In genomic region chr11:8025123-8025522, GRCh38 we compare ENCODE assay signal across 31 cellular contexts. TPM values are rescaled to one million over a fixed set of nuclear protein-coding genes. Genes with fewer than 3 reads are reported as not detected.
DNase-seq lines count a peak whose midpoint lies in the region; ATAC-seq and TF ChIP-seq lines count a peak whose summit lies in the region.
"Had no signal": no experiment of that assay in that cellular context is flagged by ENCODE, and none has a peak within 500 bp of the region (broad histone marks: within the 10 kb centered on the region; RNA-seq: fewer than 3 reads in every experiment).

No MANE protein-coding gene starts in this region.

- peaks cover 0 to 3% of the 10 kb centered on the region in 2 donors for H3K4me1 ChIP-seq in right atrium auricular region
- H3K4me1 ChIP-seq: A549 had no signal

- intact Hi-C loops in Right ventricle myocardium superior (cut with DNase I), result no loop called here

- no peak overlapping the region for H3K4me3 ChIP-seq in right atrium auricular region
- H3K4me3 ChIP-seq: A549, cardiac muscle cell, left lung, PC-9, tibial artery had no signal

- H3K9me3 ChIP-seq in right atrium auricular region, result no peaks in the 10 kb centered on the region
- H3K9me3 ChIP-seq: A549, left lung, tibial artery had no signal

- no peaks in the 10 kb centered on the region for H3K27me3 ChIP-seq in right atrium auricular region

- ATAC-seq in Right ventricle myocardium superior (ENCODE audit: poor library complexity) (no peak), HG03135 (IDR thresholded peaks at IDR 0.05; ENCODE audit: unreplicated experiment) (no peak), omental fat pad (ENCODE audit: low FRiP score) (no peak)
- ATAC-seq: CD8-positive, alpha-beta T cell; esophagus mucosa; HCT116; left lung; WTC11 had no signal

- H3K36me3 ChIP-seq in right atrium auricular region, result no peaks in the 10 kb centered on the region
- H3K36me3 ChIP-seq: cardiac muscle cell, left lung, tibial artery had no signal

- TF ChIP-seq CTCF in right atrium auricular region (IDR thresholded peaks at IDR 0.05) (no peak), GM20000 (IDR thresholded peaks at IDR 0.05; ENCODE audit: extremely low read depth, missing control alignments) (no peak), omental fat pad (IDR thresholded peaks at IDR 0.05) (no peak)

- H3K27ac ChIP-seq in right atrium auricular region, result no peak overlapping the region
- H3K27ac ChIP-seq: A549, cardiac muscle cell, left lung, PC-9, tibial artery had no signal

- DNase-seq in right atrium auricular region (ENCODE audit: low spot score), result peak; percentile 11
- DNase-seq in Right ventricle myocardium superior, result no peak
- peak; percentile 41 for DNase-seq in RPMI7951 (ENCODE audit: low read depth)
- peak; percentile 24 for DNase-seq in glomerular visceral epithelial cell (ENCODE audit: extremely low spot score)
- DNase-seq in GM20000 (ENCODE audit: low spot score), result no peak
- DNase-seq in omental fat pad (ENCODE audit: low spot score), result no peak
- DNase-seq in HCEC 1CT, result no peak
- DNase-seq: activated CD4-positive, alpha-beta T cell treated with anti-CD3 and anti-CD28 coated beads, Interleukin-2, amount 10 ng/mL, durations not matched to agents 7 days and 5 days; activated naive CD4-positive, alpha-beta T cell treated with anti-CD3 and anti-CD28 coated beads, Interleukin-2, amount 50 U/mL, for 16 hours; CD8-positive, alpha-beta T cell; DMS 273 treated with DMSO at 0.1 percent for 48 hours; hippocampal formation; left lung; mesendoderm; naive B cell; NCI-H1092 treated with DMSO at 0.1 percent for 48 hours; NCI-H187 treated with DMSO at 0.1 percent for 48 hours; NCI-H2171 treated with DMSO at 0.1 percent for 48 hours; NCI-H510A treated with DMSO at 0.1 percent for 48 hours; PC-9; SIG-M5; small intestine; stimulated activated CD4-positive, alpha-beta T cell treated with anti-CD3 and anti-CD28 coated beads, Interleukin-2, amount 100 ng/mL, for 24 hours; tibial artery had no signal

RNA-seq across cellular contexts. Expression of gene EIF3F, which starts 38.0 kb away (rescaled TPM):
- total RNA-seq in right atrium auricular region (100 to 1,000 TPM; 114 to 169 TPM), Right ventricle myocardium superior (137 TPM), omental fat pad (100 to 1,000 TPM; 140 to 157 (median 154) TPM)
- total RNA-seq in RPMI7951 (2014; rRNA removed; shearing (Covaris generic)), result 207 and 216 TPM in 2 replicates

RNA-seq across cellular contexts. Expression of gene TUB, which starts 55.9 kb away (rescaled TPM):
- 10 to 100 TPM; 11.3 to 22.9 TPM for total RNA-seq in right atrium auricular region
- 20.5 TPM for total RNA-seq in Right ventricle myocardium superior
- total RNA-seq in RPMI7951 (2014; rRNA removed; shearing (Covaris generic)), result under 0.01 and 0.10 TPM in 2 replicates
- total RNA-seq in omental fat pad, result 10 to 100 TPM in 3 of 4 donors, 1 to 10 TPM in 1; 8.9 to 24.4 (median 12.6) TPM
- total RNA-seq: CD8-positive, alpha-beta T cell; PC-9 had no signal

RNA-seq across cellular contexts. Expression of gene NLRP10, which starts 59.9 kb away (rescaled TPM):
- total RNA-seq in right atrium auricular region (not detected), Right ventricle myocardium superior (not detected), omental fat pad (not detected)
- not detected in 2 replicates for total RNA-seq in RPMI7951 (2014; rRNA removed; shearing (Covaris generic))
- total RNA-seq: activated CD4-positive, alpha-beta T cell treated with anti-CD3 and anti-CD28 coated beads, Interleukin-2, amount 10 ng/mL, durations not matched to agents 7 days and 5 days; B cell; cardiac muscle cell; CD8-positive, alpha-beta T cell; esophagus mucosa; left lung had no signal

Comparison
In these comparisons a context has a peak if more than half of its experiments do, and no peak if none do; other contexts are left out.
1. DNase-seq: peak in right atrium auricular region (single experiment), RPMI7951 (single experiment) and glomerular visceral epithelial cell (single experiment); none in Right ventricle myocardium superior (single experiment), GM20000 (single experiment), omental fat pad (single experiment) and HCEC 1CT (single experiment).